ENCODE assay signal across 23 cellular contexts in the genomic region with DNA sequence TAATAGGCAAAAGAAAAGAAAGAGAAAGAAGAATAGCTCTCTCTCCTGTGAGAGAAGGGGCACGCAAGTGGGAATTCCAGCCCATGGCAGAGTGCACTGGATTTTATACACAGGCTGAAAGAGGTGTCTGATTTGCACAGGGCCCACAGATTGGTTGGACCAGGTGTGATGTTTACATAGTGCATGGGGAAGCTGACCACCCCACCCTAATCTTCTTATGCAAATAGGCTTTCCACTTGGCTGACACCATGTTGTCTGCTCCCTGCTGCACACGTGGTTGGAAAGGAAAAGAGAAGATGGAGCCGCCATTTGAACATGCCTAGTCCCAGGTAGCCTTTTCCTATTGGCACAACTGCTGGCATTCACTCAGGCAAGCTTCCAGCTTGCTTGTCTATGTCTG.
"Had no signal": no experiment of that assay in that cellular context is flagged by ENCODE, and none has a peak within 500 bp of the region (broad histone marks: within the 10 kb centered on the region; RNA-seq: fewer than 3 reads in every experiment).

No MANE protein-coding gene starts in this region.

- H3K36me3 ChIP-seq: cardiac muscle cell, heart right ventricle, stomach, suprapubic skin had no signal

- ATAC-seq: activated CD8-positive, alpha-beta memory T cell treated with anti-CD3 and anti-CD28 coated beads, Interleukin-2, amount 10 ng/mL, durations not matched to agents 7 days and 5 days; activated CD8-positive, alpha-beta T cell treated with anti-CD3 and anti-CD28 coated beads for 36 hours; activated naive CD8-positive, alpha-beta T cell treated with anti-CD3 and anti-CD28 coated beads, Interleukin-2, amount 50 U/mL, for 24 hours; left cardiac atrium; sciatic nerve; stimulated activated memory B cell treated with anti-CD40 and anti-IgM and Interleukin-4, amounts not matched to agents 10 μg/mL and 1 μg/mL and 100 μg/mL, for 72 hours had no signal

- H3K4me1 ChIP-seq: heart right ventricle, suprapubic skin, tibial nerve had no signal

- H3K27me3 ChIP-seq: cardiac muscle cell, heart right ventricle, stomach, suprapubic skin, tibial nerve had no signal

- DNase-seq: activated CD8-positive, alpha-beta memory T cell treated with anti-CD3 and anti-CD28 coated beads, Interleukin-2, amount 10 ng/mL, durations not matched to agents 7 days and 5 days; activated CD8-positive, alpha-beta T cell treated with anti-CD3 and anti-CD28 coated beads for 36 hours; activated gamma-delta T cell; activated naive CD4-positive, alpha-beta T cell treated with anti-CD3 and anti-CD28 coated beads, Interleukin-2, amount 50 U/mL, for 16 hours; activated naive CD8-positive, alpha-beta T cell treated with anti-CD3 and anti-CD28 coated beads, Interleukin-2, amount 50 U/mL, for 24 hours; activated T-cell treated with anti-CD3 and anti-CD28 coated beads for 4 hours; cortex of kidney; endodermal cell; heart right ventricle; islet precursor cell; left cardiac atrium; mesenchymal stem cell; occipital lobe; stimulated activated CD4-positive, alpha-beta T cell treated with anti-CD3 and anti-CD28 coated beads, Interleukin-15, amount 100 ng/mL, for 24 hours; stomach; T1000 had no signal

- H3K27ac ChIP-seq: cardiac muscle cell, epithelial cell of prostate, heart right ventricle, stomach, suprapubic skin, tibial nerve had no signal

- H3K4me2 ChIP-seq: smooth muscle cell had no signal

- H3K9me3 ChIP-seq: heart right ventricle, stomach, suprapubic skin, tibial nerve had no signal

- H3K4me3 ChIP-seq: cardiac muscle cell, heart right ventricle, smooth muscle cell, stomach, suprapubic skin, tibial nerve had no signal
